ENCODE assay signal across 23 cellular contexts in genomic region chrX:57771689-57772088, GRCh38.
"Had no signal": no experiment of that assay in that cellular context is flagged by ENCODE, and none has a peak within 500 bp of the region (broad histone marks: within the 10 kb centered on the region; RNA-seq: fewer than 3 reads in every experiment).

No MANE protein-coding gene starts in this region.

- H3K27ac ChIP-seq: colonic mucosa, esophagus muscularis mucosa, psoas muscle, right lobe of liver, spleen, tibial artery, upper lobe of right lung, vagina had no signal

- DNase-seq: colonic mucosa; dermis blood vessel endothelial cell; foreskin fibroblast; immature natural killer cell; kidney; left cardiac atrium; left ventricle myocardium superior; mesendoderm; naive B cell; occipital lobe; psoas muscle; retina; right lobe of liver; spleen; stimulated activated CD4-positive, alpha-beta T cell treated with anti-CD3 and anti-CD28 coated beads, Interleukin-15, amount 100 ng/mL, for 24 hours; stimulated activated CD4-positive, alpha-beta T cell treated with anti-CD3 and anti-CD28 coated beads, Interleukin-1b, Interleukin-23, amount 100 ng/mL, for 48 hours; stimulated activated CD4-positive, alpha-beta T cell treated with anti-CD3 and anti-CD28 coated beads, Interleukin-4, amount 100 ng/mL, for 24 hours; tibial artery; upper lobe of right lung had no signal

- H3K36me3 ChIP-seq: colonic mucosa, esophagus muscularis mucosa, right lobe of liver, spleen, tibial artery, upper lobe of right lung, vagina had no signal

- H3K4me1 ChIP-seq: colonic mucosa, esophagus muscularis mucosa, psoas muscle, right lobe of liver, spleen, tibial artery, upper lobe of right lung, vagina had no signal

- H3K9me3 ChIP-seq: colonic mucosa, esophagus muscularis mucosa, right lobe of liver, tibial artery, upper lobe of right lung, vagina had no signal

- ATAC-seq: left cardiac atrium; left ventricle myocardium superior; psoas muscle; right lobe of liver; stimulated activated memory B cell treated with anti-CD40 and anti-IgM and Interleukin-4, amounts not matched to agents 10 μg/mL and 1 μg/mL and 100 μg/mL, for 72 hours; upper lobe of right lung had no signal

- H3K4me3 ChIP-seq: colonic mucosa, esophagus muscularis mucosa, lung, psoas muscle, right lobe of liver, spleen, tibial artery, upper lobe of right lung, vagina had no signal

- H3K27me3 ChIP-seq: colonic mucosa, esophagus muscularis mucosa, right lobe of liver, spleen, tibial artery, upper lobe of right lung, vagina had no signal
